Comparison of ENCODE assay signal across 8 cellular contexts in the genomic region with DNA sequence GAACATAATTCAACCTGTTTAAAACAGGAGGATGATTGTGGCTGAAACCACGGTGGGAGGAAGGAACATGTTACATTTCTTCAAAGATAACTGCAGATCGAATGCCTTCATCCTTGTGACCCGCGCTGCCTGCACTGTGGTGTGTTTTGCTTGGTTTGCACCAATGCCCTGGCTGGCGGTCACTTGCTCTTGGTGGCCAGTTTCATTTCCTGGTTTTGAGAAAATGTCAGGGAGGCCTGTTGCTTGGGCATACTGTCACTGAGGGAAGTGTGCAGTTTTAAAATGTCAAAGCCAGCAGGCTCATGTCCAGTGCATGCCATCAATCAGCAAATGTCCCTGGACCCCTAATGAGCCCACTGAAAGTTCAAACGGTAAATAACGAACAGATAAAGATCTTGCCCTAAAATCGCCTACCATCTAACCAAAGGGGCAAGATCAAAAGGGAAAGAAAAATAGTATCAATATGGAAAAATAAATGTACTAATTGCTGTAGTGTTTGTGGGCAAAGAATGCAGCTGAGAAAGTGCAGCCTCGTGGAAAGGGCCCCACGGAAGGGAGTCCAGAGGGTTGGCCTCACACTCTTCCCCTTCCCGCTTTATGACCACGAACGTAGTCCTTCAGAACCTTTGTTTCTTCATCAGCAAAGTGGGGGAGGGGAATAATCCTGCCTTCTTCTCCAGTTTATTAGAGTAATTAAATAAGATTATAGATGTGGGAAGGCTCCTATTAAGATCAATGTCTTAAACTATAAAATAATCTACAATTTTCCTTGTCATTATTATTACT. TPM values are rescaled to one million over a fixed set of nuclear protein-coding genes. Genes with fewer than 3 reads are reported as not detected.
DNase-seq lines count a peak whose midpoint lies in the region; ATAC-seq and TF ChIP-seq lines count a peak whose summit lies in the region.

No MANE protein-coding gene starts in this region.

- peaks cover 3% of the 10 kb centered on the region for H3K36me3 ChIP-seq in CD4-positive, CD25-positive, alpha-beta regulatory T cell (ENCODE audit: control insufficient read depth, insufficient read depth, low read length)
- H3K36me3 ChIP-seq in Loucy (ENCODE audit: insufficient read depth, low read length) (peaks cover 3% of the 10 kb centered on the region; the same call in 1 of the 2 replicates), left ventricle myocardium inferior (no peaks in the 10 kb centered on the region)

- peak overlapping the region; percentile 26 for H3K9ac ChIP-seq in Loucy (ENCODE audit: low read depth, low read length, poor library complexity, severe bottlenecking)

- peaks cover 100% of the 10 kb centered on the region for H3K4me1 ChIP-seq in CD4-positive, CD25-positive, alpha-beta regulatory T cell (ENCODE audit: control insufficient read depth, insufficient read depth, low read length, poor library complexity, severe bottlenecking)
- H3K4me1 ChIP-seq in Loucy (ENCODE audit: insufficient read depth, low read length, poor library complexity, severe bottlenecking) (peaks cover 98% of the 10 kb centered on the region), left ventricle myocardium inferior (peaks cover 92% of the 10 kb centered on the region)

- peak overlapping the region; percentile 64 to 86 (median 76) for H3K4me3 Mint-ChIP-seq in CD4-positive, CD25-positive, alpha-beta regulatory T cell
- H3K4me3 Mint-ChIP-seq in osteocyte (ENCODE audit: unreplicated experiment) = no peak overlapping the region

- peaks cover under 1% of the 10 kb centered on the region; the same call in 1 of the 2 replicates for H3F3A ChIP-seq in Loucy (ENCODE audit: low read depth)

- H3K27me3 ChIP-seq in CD4-positive, CD25-positive, alpha-beta regulatory T cell (ENCODE audit: control insufficient read depth, insufficient read depth, low read length) = no peaks in the 10 kb centered on the region
- no peaks in the 10 kb centered on the region for H3K27me3 ChIP-seq in Loucy (ENCODE audit: insufficient read depth, low read length, poor library complexity, severe bottlenecking)
- no peaks in the 10 kb centered on the region for H3K27me3 ChIP-seq in left ventricle myocardium inferior (ENCODE audit: low read depth)

- intact Hi-C loops in left ventricle myocardium inferior (cut with micrococcal nuclease) = no loop called here

- peak overlapping the region; percentile 38 for H3K4me3 ChIP-seq in CD4-positive, CD25-positive, alpha-beta regulatory T cell (ENCODE audit: low read depth, low read length)
- peak overlapping the region; percentile 29 for H3K4me3 ChIP-seq in Loucy (ENCODE audit: low read length, poor library complexity, severe bottlenecking)
- no peak overlapping the region for H3K4me3 ChIP-seq in left ventricle myocardium inferior

- no peak for ATAC-seq in CD4-positive, CD25-positive, alpha-beta regulatory T cell (ENCODE audit: low read depth in 2 of 2)
- ATAC-seq in GM21526 (IDR thresholded peaks at IDR 0.05; ENCODE audit: low FRiP score, unreplicated experiment) = peak; percentile 30

- H3K27me3 Mint-ChIP-seq in CD4-positive, CD25-positive, alpha-beta regulatory T cell = no peaks in the 10 kb centered on the region
- H3K27me3 Mint-ChIP-seq in osteocyte (ENCODE audit: unreplicated experiment) = no peaks in the 10 kb centered on the region

- H3K9me3 Mint-ChIP-seq in CD4-positive, CD25-positive, alpha-beta regulatory T cell = no peaks in the 10 kb centered on the region
- no peaks in the 10 kb centered on the region for H3K9me3 Mint-ChIP-seq in osteocyte (ENCODE audit: unreplicated experiment)

- H3K4me1 Mint-ChIP-seq in CD4-positive, CD25-positive, alpha-beta regulatory T cell = peaks cover 64 to 99% (median 88%) of the 10 kb centered on the region in 4 donors
- H3K4me1 Mint-ChIP-seq in osteocyte (ENCODE audit: unreplicated experiment) = peaks cover 32% of the 10 kb centered on the region

- H3K9me2 ChIP-seq in Loucy (replicated peaks; ENCODE audit: low read depth, low read length) = no peaks in the 10 kb centered on the region

- peaks cover 100% of the 10 kb centered on the region for H3K79me2 ChIP-seq in Loucy (ENCODE audit: insufficient read depth, low read length)

- H3K4me2 ChIP-seq in Loucy (ENCODE audit: low read depth, low read length, poor library complexity, severe bottlenecking) = peak overlapping the region; percentile 60

- TF ChIP-seq CTCF in Loucy (conservative IDR thresholded peaks at IDR 0.05; ENCODE audit: low read length) (no peak), left ventricle myocardium inferior (IDR thresholded peaks at IDR 0.05; ENCODE audit: borderline replicate concordance) (no peak), osteocyte (IDR thresholded peaks at IDR 0.05) (no peak)

- peaks cover 47% of the 10 kb centered on the region for H4K20me1 ChIP-seq in Loucy (ENCODE audit: insufficient read depth, low read length, poor library complexity, severe bottlenecking)

- H2AFZ ChIP-seq in Loucy (ENCODE audit: low read length) = no peak overlapping the region

- no peak for DNase-seq in CD4-positive, CD25-positive, alpha-beta regulatory T cell
- DNase-seq in left ventricle myocardium inferior (peak; percentile 36), NCI-H82 treated with DMSO at 0.1 percent for 48 hours (lab: John Stamatoyannopoulos, UW; ENCODE audit: unreplicated experiment) (no peak), RKO (ENCODE audit: low spot score) (no peak), NCI-H2227 (lab: John Stamatoyannopoulos, UW; ENCODE audit: unreplicated experiment) (no peak), osteocyte (ENCODE audit: extremely low spot score, unreplicated experiment) (no peak)

- peak overlapping the region; percentile 75 to 98 (median 95) for H3K27ac Mint-ChIP-seq in CD4-positive, CD25-positive, alpha-beta regulatory T cell
- no peak overlapping the region for H3K27ac Mint-ChIP-seq in osteocyte (ENCODE audit: unreplicated experiment)

- peak overlapping the region; percentile 64 for H3K27ac ChIP-seq in CD4-positive, CD25-positive, alpha-beta regulatory T cell (ENCODE audit: insufficient read depth, low read length, poor library complexity, severe bottlenecking)
- H3K27ac ChIP-seq in left ventricle myocardium inferior (replicated peaks) = peak overlapping the region; percentile 30

- no peaks in the 10 kb centered on the region for H3K9me3 ChIP-seq in CD4-positive, CD25-positive, alpha-beta regulatory T cell (ENCODE audit: control insufficient read depth in 2 of 2, low read length in 2 of 2)
- H3K9me3 ChIP-seq in Loucy (ENCODE audit: insufficient read depth, low read depth, low read length) (no peaks in the 10 kb centered on the region), left ventricle myocardium inferior (replicated peaks) (no peaks in the 10 kb centered on the region)

- H3K36me3 Mint-ChIP-seq in CD4-positive, CD25-positive, alpha-beta regulatory T cell = peaks cover 18% of the 10 kb centered on the region
- H3K36me3 Mint-ChIP-seq in osteocyte (ENCODE audit: unreplicated experiment) = peaks cover 12% of the 10 kb centered on the region

RNA-seq across cellular contexts. Expression of a gene that starts 40.8 kb away (rescaled TPM):
- 119 TPM for total RNA-seq in CD4-positive, CD25-positive, alpha-beta regulatory T cell
- polyA plus RNA-seq in CD4-positive, CD25-positive, alpha-beta regulatory T cell = 10 to 100 TPM; 58.0 to 72.6 (median 65.5) TPM
- 16.4 TPM for total RNA-seq in left ventricle myocardium inferior
- 20.9 and 22.1 TPM in 2 replicates for total RNA-seq in osteocyte
